30 cellular contexts compared by ENCODE assay signal in the genomic region with DNA sequence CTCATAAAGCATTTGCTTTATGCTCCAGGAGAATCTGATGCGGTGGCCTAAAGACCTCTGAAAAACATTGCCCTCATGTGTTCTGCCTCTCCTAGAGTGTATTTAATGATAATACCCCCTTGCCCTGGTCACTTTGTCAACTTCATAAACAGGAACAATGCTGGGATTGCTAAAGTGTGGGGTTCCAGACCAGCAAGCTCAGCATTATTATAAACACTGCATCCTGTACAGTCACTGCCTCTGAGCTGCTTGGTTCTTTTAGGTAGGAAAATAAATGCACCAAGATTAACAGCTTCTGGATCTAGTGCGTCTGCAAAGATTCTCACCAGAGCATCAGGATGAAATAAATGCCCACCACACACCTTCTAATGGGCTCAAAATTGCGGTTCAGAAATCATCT. TPM values are rescaled to one million over a fixed set of nuclear protein-coding genes. Genes with fewer than 3 reads are reported as not detected.
"Had no signal": no experiment of that assay in that cellular context is flagged by ENCODE, and none has a peak within 500 bp of the region (broad histone marks: within the 10 kb centered on the region; RNA-seq: fewer than 3 reads in every experiment).

No MANE protein-coding gene starts in this region.

- H3K36me3 Mint-ChIP-seq: activated CD4-positive, alpha-beta memory T cell treated with anti-CD3 and anti-CD28 coated beads for 36 hours; activated naive CD4-positive, alpha-beta T cell treated with anti-CD3 and anti-CD28 coated beads, Interleukin-2, amount 50 U/mL, for 72 hours; WTC11 had no signal

- FAIRE-seq: bronchial epithelial cell had no signal

- ATAC-seq: activated naive CD4-positive, alpha-beta T cell treated with anti-CD3 and anti-CD28 coated beads, Interleukin-2, amount 50 U/mL, for 72 hours; activated naive CD8-positive, alpha-beta T cell treated with anti-CD3 and anti-CD28 coated beads, Interleukin-2, amount 50 U/mL, for 24 hours; activated T-cell treated with anti-CD3 and anti-CD28 coated beads, Interleukin-2, amount 50 U/mL, for 4 hours; body of pancreas; Panc1; Right ventricle myocardium inferior had no signal

- H3K4me3 ChIP-seq: ascending aorta, body of pancreas, SK-N-MC had no signal

- DNase-seq: activated CD4-positive, alpha-beta memory T cell treated with anti-CD3 and anti-CD28 coated beads for 36 hours; activated CD4-positive, alpha-beta T cell treated with anti-CD3 and anti-CD28 coated beads, Interleukin-2, amount 10 ng/mL, durations not matched to agents 7 days and 5 days; activated effector memory CD4-positive, alpha-beta T cell treated with anti-CD3 and anti-CD28 coated beads, Interleukin-2, amount 50 U/mL, for 16 hours; activated naive CD4-positive, alpha-beta T cell treated with Interleukin-2 at 50 U/mL for 16 hours; activated naive CD8-positive, alpha-beta T cell treated with anti-CD3 and anti-CD28 coated beads, Interleukin-2, amount 50 U/mL, for 24 hours; activated T-cell treated with anti-CD3 and anti-CD28 coated beads, Interleukin-2, amount 50 U/mL, for 4 hours; amniotic stem cell; body of pancreas; central memory CD4-positive, alpha-beta T cell; KG1; NCI-H1092; NCI-H1694; NCI-H2029; NCI-H2107; NCI-H2171 treated with DMSO at 0.1 percent for 48 hours; NCI-H226; NCI-H526 treated with DMSO at 0.1 percent for 48 hours; NCI-H82; RPMI8226 had no signal

- H3K4me3 Mint-ChIP-seq: activated CD4-positive, alpha-beta memory T cell treated with anti-CD3 and anti-CD28 coated beads for 36 hours; activated CD4-positive, alpha-beta T cell treated with anti-CD3 and anti-CD28 coated beads, Interleukin-2, amount 10 ng/mL, durations not matched to agents 7 days and 5 days; activated naive CD8-positive, alpha-beta T cell treated with anti-CD3 and anti-CD28 coated beads, Interleukin-2, amount 50 U/mL, for 24 hours; activated T-cell treated with anti-CD3 and anti-CD28 coated beads, Interleukin-2, amount 50 U/mL, for 4 hours; T-helper 1 cell treated with Interleukin-12 subunit alpha and Interleukin-12 subunit beta and Interleukin-4 antibody, amounts not matched to agents 30 μg/mL and 1 μg/mL, for 36 hours; WTC11 had no signal

- H3K4me1 ChIP-seq: ascending aorta, body of pancreas had no signal

- H3K27ac Mint-ChIP-seq: activated CD4-positive, alpha-beta memory T cell treated with anti-CD3 and anti-CD28 coated beads for 36 hours; activated CD4-positive, alpha-beta T cell treated with anti-CD3 and anti-CD28 coated beads, Interleukin-2, amount 10 ng/mL, durations not matched to agents 7 days and 5 days; activated naive CD4-positive, alpha-beta T cell treated with anti-CD3 and anti-CD28 coated beads, Interleukin-2, amount 50 U/mL, for 72 hours; activated naive CD8-positive, alpha-beta T cell treated with anti-CD3 and anti-CD28 coated beads, Interleukin-2, amount 50 U/mL, for 24 hours; T-helper 1 cell treated with Interleukin-12 subunit alpha and Interleukin-12 subunit beta and Interleukin-4 antibody, amounts not matched to agents 30 μg/mL and 1 μg/mL, for 36 hours; WTC11 had no signal

- H3K9me3 ChIP-seq: ascending aorta, body of pancreas had no signal

- H3K27ac ChIP-seq: ascending aorta, SK-N-MC had no signal

- H3K36me3 ChIP-seq: ascending aorta had no signal

- H3K9me3 Mint-ChIP-seq: activated CD4-positive, alpha-beta memory T cell treated with anti-CD3 and anti-CD28 coated beads for 36 hours; activated CD4-positive, alpha-beta T cell treated with anti-CD3 and anti-CD28 coated beads, Interleukin-2, amount 10 ng/mL, durations not matched to agents 7 days and 5 days; activated naive CD8-positive, alpha-beta T cell treated with anti-CD3 and anti-CD28 coated beads, Interleukin-2, amount 50 U/mL, for 24 hours; activated T-cell treated with anti-CD3 and anti-CD28 coated beads, Interleukin-2, amount 50 U/mL, for 4 hours; T-helper 1 cell treated with Interleukin-12 subunit alpha and Interleukin-12 subunit beta and Interleukin-4 antibody, amounts not matched to agents 30 μg/mL and 1 μg/mL, for 36 hours; WTC11 had no signal

- H3K27me3 ChIP-seq: ascending aorta, body of pancreas had no signal

- H3K27me3 Mint-ChIP-seq: activated naive CD8-positive, alpha-beta T cell treated with anti-CD3 and anti-CD28 coated beads, Interleukin-2, amount 50 U/mL, for 24 hours had no signal

RNA-seq across cellular contexts. Expression of a gene that starts 12.2 kb away (rescaled TPM):
- total RNA-seq: activated T-cell treated with anti-CD3 and anti-CD28 coated beads, Interleukin-2, amount 50 U/mL, for 4 hours; ascending aorta; body of pancreas; M059J; WTC11 had no signal

RNA-seq across cellular contexts. Expression of a gene that starts 46.1 kb away (rescaled TPM):
- total RNA-seq: activated CD4-positive, alpha-beta memory T cell treated with anti-CD3 and anti-CD28 coated beads for 36 hours; activated CD4-positive, alpha-beta T cell treated with anti-CD3 and anti-CD28 coated beads, Interleukin-2, amount 10 ng/mL, durations not matched to agents 7 days and 5 days; activated naive CD4-positive, alpha-beta T cell treated with anti-CD3 and anti-CD28 coated beads, Interleukin-2, amount 50 U/mL, for 72 hours; activated T-cell treated with anti-CD3 and anti-CD28 coated beads, Interleukin-2, amount 50 U/mL, for 4 hours; ascending aorta; body of pancreas; bronchial epithelial cell; LHCN-M2; M059J; OCI-LY7; Right ventricle myocardium inferior; WTC11 had no signal
